Comparison of ENCODE assay signal across 9 cellular contexts in the genomic region with DNA sequence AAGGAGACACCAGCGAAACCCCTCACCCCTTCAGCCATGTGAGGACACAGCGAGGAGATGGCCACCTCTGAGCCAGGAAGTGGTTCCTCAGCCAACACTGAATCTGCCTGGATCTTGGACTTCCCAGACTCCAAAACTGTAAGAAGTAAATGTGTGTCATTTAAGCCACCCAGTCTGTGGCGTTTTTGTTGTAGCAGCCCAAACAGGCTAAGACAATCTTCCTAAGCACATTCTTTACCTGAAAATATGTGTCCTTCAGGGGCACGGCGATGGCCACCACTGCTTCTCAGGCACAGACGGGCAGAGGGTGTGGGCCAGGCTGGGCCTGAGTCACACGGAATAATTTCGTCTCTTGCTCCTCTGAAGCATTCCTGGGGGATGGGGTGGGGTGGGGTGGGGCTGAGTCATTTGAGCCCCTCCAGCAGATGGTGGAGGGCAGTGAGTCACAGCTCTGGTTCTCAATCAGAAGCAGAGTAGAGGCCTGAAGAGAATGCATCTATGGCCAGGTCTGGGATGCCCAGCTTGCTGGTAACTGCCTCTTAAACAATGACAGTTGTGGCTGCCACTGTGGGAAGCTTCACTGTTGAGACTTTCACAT.
DNase-seq lines count a peak whose midpoint lies in the region; ATAC-seq and TF ChIP-seq lines count a peak whose summit lies in the region.
"Had no signal": no experiment of that assay in that cellular context is flagged by ENCODE, and none has a peak within 500 bp of the region (broad histone marks: within the 10 kb centered on the region; RNA-seq: fewer than 3 reads in every experiment).

No MANE protein-coding gene starts in this region.

- H3K4me1 ChIP-seq in esophagus squamous epithelium: peaks cover 0 to 2% (median 0%) of the 10 kb centered on the region in 3 donors

- no peak overlapping the region for H3K27ac ChIP-seq in esophagus squamous epithelium

- H3K27me3 ChIP-seq in esophagus squamous epithelium: no peaks in the 10 kb centered on the region

- no peak overlapping the region for H3K4me3 ChIP-seq in retinal pigment epithelial cell (ENCODE audit: low read length)
- H3K4me3 ChIP-seq in esophagus squamous epithelium: no peak overlapping the region

- intact Hi-C loops in esophagus squamous epithelium (cut with DNase I): no loop called here

- TF ChIP-seq POLR2A in esophagus squamous epithelium (IDR thresholded peaks at IDR 0.05): no peak

- no peaks in the 10 kb centered on the region for H3K36me3 ChIP-seq in esophagus squamous epithelium

- DNase-seq in DMS 273 (lab: John Stamatoyannopoulos, UW; ENCODE audit: unreplicated experiment) (peak; percentile 70), LHCN-M2 (ENCODE audit: low read depth) (peak; percentile 97), dedifferentiated amniotic fluid mesenchymal stem cell (ENCODE audit: extremely low spot score) (peak; percentile 84), retinal pigment epithelial cell (ENCODE audit: low read depth) (peak; percentile 76), SK-N-DZ (ENCODE audit: low spot score) (no peak), esophagus squamous epithelium (lab: John Stamatoyannopoulos, UW) (no peak)
- DNase-seq: NCI-H82 had no signal

- peaks cover 0 to 5% (median 5%) of the 10 kb centered on the region in 3 donors for H3K9me3 ChIP-seq in esophagus squamous epithelium

- no peak for ATAC-seq in HG03135 (IDR thresholded peaks at IDR 0.05; ENCODE audit: unreplicated experiment)
- no peak for ATAC-seq in HG03139 (IDR thresholded peaks at IDR 0.05; ENCODE audit: unreplicated experiment)

- no peak for TF ChIP-seq CTCF in retinal pigment epithelial cell (conservative IDR thresholded peaks at IDR 0.05; ENCODE audit: low read depth, low read length)
- TF ChIP-seq CTCF in esophagus squamous epithelium (IDR thresholded peaks at IDR 0.05): no peak

- WGBS in esophagus squamous epithelium, 2 donors: 59 to 67% methylated on average over 2 to 7 of the region's 8 CpGs

Comparison
In these comparisons a context has a peak if more than half of its experiments do, and no peak if none do; other contexts are left out.
1. DNase-seq: peak in DMS 273 (single experiment), LHCN-M2 (single experiment), dedifferentiated amniotic fluid mesenchymal stem cell (single experiment) and retinal pigment epithelial cell (single experiment); none in SK-N-DZ (single experiment) and esophagus squamous epithelium (single experiment).